20 cellular contexts compared by ENCODE assay signal in the genomic region with DNA sequence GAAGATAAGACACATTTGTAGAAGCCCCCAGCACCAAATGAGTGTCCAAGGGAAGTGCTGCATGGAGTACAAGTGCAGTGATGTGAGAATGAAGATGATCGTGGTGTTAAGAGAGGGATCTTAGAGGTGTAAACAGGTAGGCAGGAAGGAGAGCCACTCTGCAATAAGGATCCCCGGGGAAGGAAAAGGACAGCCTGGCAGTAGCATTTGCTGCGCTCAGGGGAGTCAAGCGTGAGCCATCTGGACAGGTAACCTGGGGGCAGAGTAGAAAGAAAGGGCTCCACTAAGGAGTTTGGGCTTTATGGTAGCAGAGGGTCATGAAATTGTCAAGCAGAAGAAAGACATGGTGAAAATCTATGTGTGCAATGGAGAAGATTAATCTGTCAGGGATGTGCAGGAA.
DNase-seq lines count a peak whose midpoint lies in the region; ATAC-seq and TF ChIP-seq lines count a peak whose summit lies in the region.
"Had no signal": no experiment of that assay in that cellular context is flagged by ENCODE, and none has a peak within 500 bp of the region (broad histone marks: within the 10 kb centered on the region; RNA-seq: fewer than 3 reads in every experiment).

No MANE protein-coding gene starts in this region.

- no peak for ATAC-seq in naive thymus-derived CD4-positive, alpha-beta T cell

- no peaks in the 10 kb centered on the region for H3K36me3 Mint-ChIP-seq in naive thymus-derived CD4-positive, alpha-beta T cell
- H3K36me3 Mint-ChIP-seq: CD14-positive monocyte; CD8-positive, alpha-beta memory T cell had no signal

- CTCF ChIA-PET in naive thymus-derived CD4-positive, alpha-beta T cell (lab: Charles Lee): no interaction called here
- CTCF ChIA-PET in RWPE1 (lab: Yijun Ruan, JAX): no interaction called here

- peaks cover 0 to 37% (median 22%) of the 10 kb centered on the region in 5 donors for H3K27me3 Mint-ChIP-seq in naive thymus-derived CD4-positive, alpha-beta T cell

- H3K9me3 ChIP-seq in naive thymus-derived CD4-positive, alpha-beta T cell (ENCODE audit: control insufficient read depth in 2 of 3, low read length in 3 of 3): no peaks in the 10 kb centered on the region
- H3K9me3 ChIP-seq: BE2C; BLaER1 treated with 17β-estradiol and CSF1 and Interleukin-3, amounts not matched to agents 10 nM and 100 nM had no signal

- no peaks in the 10 kb centered on the region for H3K27me3 ChIP-seq in naive thymus-derived CD4-positive, alpha-beta T cell (ENCODE audit: control insufficient read depth in 2 of 2, insufficient read depth in 2 of 2, low read length in 2 of 2)
- H3K27me3 ChIP-seq: BE2C; BLaER1 treated with 17β-estradiol and CSF1 and Interleukin-3, amounts not matched to agents 10 nM and 100 nM had no signal

- H3K27ac ChIP-seq in naive thymus-derived CD4-positive, alpha-beta T cell (ENCODE audit: low read depth, low read length): no peak overlapping the region
- no peak overlapping the region for H3K27ac ChIP-seq in RWPE1
- H3K27ac ChIP-seq: 22Rv1; BLaER1 treated with 17β-estradiol and CSF1 and Interleukin-3, amounts not matched to agents 10 nM and 100 nM; GM23248 had no signal

- H3K4me1 Mint-ChIP-seq in naive thymus-derived CD4-positive, alpha-beta T cell: no peaks in the 10 kb centered on the region
- H3K4me1 Mint-ChIP-seq: CD14-positive monocyte; CD8-positive, alpha-beta memory T cell had no signal

- no peak overlapping the region for H3K4me3 Mint-ChIP-seq in naive thymus-derived CD4-positive, alpha-beta T cell
- H3K4me3 Mint-ChIP-seq: CD14-positive monocyte; CD4-positive, alpha-beta T cell; CD8-positive, alpha-beta memory T cell had no signal

- POLR2A ChIA-PET in naive thymus-derived CD4-positive, alpha-beta T cell (lab: Charles Lee): no interaction called here
- POLR2A ChIA-PET in RWPE1 (lab: Yijun Ruan, JAX; ENCODE audit: low non-redundant PET): no interaction called here

- DNase-seq in G401 (ENCODE audit: low spot score) (peak; percentile 68), NCI-H69 (lab: John Stamatoyannopoulos, UW) (peak; percentile 68), cerebellum (ENCODE audit: low spot score) (peak; percentile 56), AG08396 (ENCODE audit: low spot score) (no peak), RWPE1 (ENCODE audit: low spot score) (no peak)
- no peak for DNase-seq in naive thymus-derived CD4-positive, alpha-beta T cell
- DNase-seq: AML-193; BE2C; CD4-positive, alpha-beta T cell; CD8-positive, alpha-beta memory T cell; DMS 273 treated with DMSO at 0.1 percent for 48 hours; DMS79; EL; GF-D8; GM23248; H7; HCEC 1CT had no signal

- H3K4me1 ChIP-seq in naive thymus-derived CD4-positive, alpha-beta T cell (ENCODE audit: control insufficient read depth in 2 of 2, insufficient read depth in 2 of 2, low read length in 2 of 2): no peaks in the 10 kb centered on the region

- no peaks in the 10 kb centered on the region for H3K36me3 ChIP-seq in naive thymus-derived CD4-positive, alpha-beta T cell (ENCODE audit: control insufficient read depth in 2 of 3, insufficient read depth in 3 of 3, low read length in 3 of 3)
- H3K36me3 ChIP-seq: BE2C; BLaER1 treated with 17β-estradiol and CSF1 and Interleukin-3, amounts not matched to agents 10 nM and 100 nM had no signal

- TF ChIP-seq CTCF in RWPE1 (conservative IDR thresholded peaks at IDR 0.05; ENCODE audit: low read depth): no peak

- in situ Hi-C loops in G401 (cut with HindIII; ENCODE audit: low sequenced_read_pairs): no loop called here

- no peak overlapping the region for H3K27ac Mint-ChIP-seq in naive thymus-derived CD4-positive, alpha-beta T cell
- H3K27ac Mint-ChIP-seq: CD14-positive monocyte; CD4-positive, alpha-beta T cell; CD8-positive, alpha-beta memory T cell had no signal

- intact Hi-C loops in naive thymus-derived CD4-positive, alpha-beta T cell (cut with micrococcal nuclease): no loop called here

- no peak overlapping the region for H3K4me3 ChIP-seq in naive thymus-derived CD4-positive, alpha-beta T cell (ENCODE audit: low read length)
- H3K4me3 ChIP-seq: BLaER1 treated with 17β-estradiol and CSF1 and Interleukin-3, amounts not matched to agents 10 nM and 100 nM; GM23248 had no signal

- H3K9me3 Mint-ChIP-seq in naive thymus-derived CD4-positive, alpha-beta T cell: peaks cover 0 to 13% (median 0%) of the 10 kb centered on the region in 11 donors
- H3K9me3 Mint-ChIP-seq: CD4-positive, alpha-beta T cell; CD8-positive, alpha-beta memory T cell had no signal

Comparison
In these comparisons a context has a peak if more than half of its experiments do, and no peak if none do; other contexts are left out.
1. DNase-seq: peak in G401 (single experiment), NCI-H69 (single experiment) and cerebellum (single experiment); none in naive thymus-derived CD4-positive, alpha-beta T cell (0 of 9), AG08396 (single experiment) and RWPE1 (single experiment).